Comparison of ENCODE assay signal across 1 cellular context in the genomic region with DNA sequence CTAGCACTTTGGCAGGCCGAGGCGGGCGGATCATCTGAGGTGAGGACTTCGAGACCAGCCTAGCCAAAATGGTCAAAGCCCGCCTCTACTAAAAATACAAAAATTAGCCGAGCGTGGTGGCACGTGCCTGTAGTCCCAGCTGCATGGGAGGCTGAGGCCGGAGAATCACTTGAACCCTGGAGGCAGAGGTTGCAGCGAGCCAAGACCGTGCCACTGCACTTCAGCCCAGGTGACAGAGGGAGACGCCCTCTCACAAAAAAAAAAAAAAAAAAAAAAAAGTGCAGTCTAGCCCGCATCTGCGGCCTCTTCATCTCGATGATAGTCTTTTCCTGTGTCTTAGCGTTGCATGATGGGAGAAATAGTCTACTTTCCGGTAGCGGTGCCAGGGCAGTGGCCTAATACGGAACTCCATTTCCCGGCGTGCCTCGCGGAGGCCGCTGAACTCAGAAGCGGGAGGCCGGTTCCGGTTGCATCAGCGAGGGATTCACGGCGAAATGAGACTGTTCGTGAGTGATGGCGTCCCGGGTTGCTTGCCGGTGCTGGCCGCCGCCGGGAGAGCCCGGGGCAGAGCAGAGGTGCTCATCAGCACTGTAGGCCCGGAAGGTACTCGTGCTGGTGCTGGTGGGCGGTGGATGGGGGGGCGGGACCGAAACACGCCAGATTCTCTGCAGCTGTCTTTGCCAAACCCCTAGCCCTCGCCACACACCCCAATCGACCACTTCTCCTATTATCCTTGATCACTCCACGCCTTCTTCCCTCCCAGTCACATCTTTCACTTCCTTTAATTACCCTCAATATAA.
TF ChIP-seq lines count a peak whose summit lies in the region.

A gene (plus strand): TSS at position 472 of the 800 bp plus-strand sequence. CDS start 23 bp downstream, at position 495.

TF ChIP-seq in HepG2, 621 proteins besides CTCF, POLR2A, EP300 and RAD21 (continued from another document and continues in another):
- TF ChIP-seq, protein P1, sequence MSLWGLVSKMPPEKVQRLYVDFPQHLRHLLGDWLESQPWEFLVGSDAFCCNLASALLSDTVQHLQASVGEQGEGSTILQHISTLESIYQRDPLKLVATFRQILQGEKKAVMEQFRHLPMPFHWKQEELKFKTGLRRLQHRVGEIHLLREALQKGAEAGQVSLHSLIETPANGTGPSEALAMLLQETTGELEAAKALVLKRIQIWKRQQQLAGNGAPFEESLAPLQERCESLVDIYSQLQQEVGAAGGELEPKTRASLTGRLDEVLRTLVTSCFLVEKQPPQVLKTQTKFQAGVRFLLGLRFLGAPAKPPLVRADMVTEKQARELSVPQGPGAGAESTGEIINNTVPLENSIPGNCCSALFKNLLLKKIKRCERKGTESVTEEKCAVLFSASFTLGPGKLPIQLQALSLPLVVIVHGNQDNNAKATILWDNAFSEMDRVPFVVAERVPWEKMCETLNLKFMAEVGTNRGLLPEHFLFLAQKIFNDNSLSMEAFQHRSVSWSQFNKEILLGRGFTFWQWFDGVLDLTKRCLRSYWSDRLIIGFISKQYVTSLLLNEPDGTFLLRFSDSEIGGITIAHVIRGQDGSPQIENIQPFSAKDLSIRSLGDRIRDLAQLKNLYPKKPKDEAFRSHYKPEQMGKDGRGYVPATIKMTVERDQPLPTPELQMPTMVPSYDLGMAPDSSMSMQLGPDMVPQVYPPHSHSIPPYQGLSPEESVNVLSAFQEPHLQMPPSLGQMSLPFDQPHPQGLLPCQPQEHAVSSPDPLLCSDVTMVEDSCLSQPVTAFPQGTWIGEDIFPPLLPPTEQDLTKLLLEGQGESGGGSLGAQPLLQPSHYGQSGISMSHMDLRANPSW (CRISPR knock-in tag; IDR thresholded peaks at IDR 0.05; ENCODE audit: borderline replicate concordance): 0 out of 2 replicates have a peak, but pooled peaks have one; percentile 57
- no peak for TF ChIP-seq HOXD1 (CRISPR knock-in tag; IDR thresholded peaks at IDR 0.05)
- TF ChIP-seq, protein P2, sequence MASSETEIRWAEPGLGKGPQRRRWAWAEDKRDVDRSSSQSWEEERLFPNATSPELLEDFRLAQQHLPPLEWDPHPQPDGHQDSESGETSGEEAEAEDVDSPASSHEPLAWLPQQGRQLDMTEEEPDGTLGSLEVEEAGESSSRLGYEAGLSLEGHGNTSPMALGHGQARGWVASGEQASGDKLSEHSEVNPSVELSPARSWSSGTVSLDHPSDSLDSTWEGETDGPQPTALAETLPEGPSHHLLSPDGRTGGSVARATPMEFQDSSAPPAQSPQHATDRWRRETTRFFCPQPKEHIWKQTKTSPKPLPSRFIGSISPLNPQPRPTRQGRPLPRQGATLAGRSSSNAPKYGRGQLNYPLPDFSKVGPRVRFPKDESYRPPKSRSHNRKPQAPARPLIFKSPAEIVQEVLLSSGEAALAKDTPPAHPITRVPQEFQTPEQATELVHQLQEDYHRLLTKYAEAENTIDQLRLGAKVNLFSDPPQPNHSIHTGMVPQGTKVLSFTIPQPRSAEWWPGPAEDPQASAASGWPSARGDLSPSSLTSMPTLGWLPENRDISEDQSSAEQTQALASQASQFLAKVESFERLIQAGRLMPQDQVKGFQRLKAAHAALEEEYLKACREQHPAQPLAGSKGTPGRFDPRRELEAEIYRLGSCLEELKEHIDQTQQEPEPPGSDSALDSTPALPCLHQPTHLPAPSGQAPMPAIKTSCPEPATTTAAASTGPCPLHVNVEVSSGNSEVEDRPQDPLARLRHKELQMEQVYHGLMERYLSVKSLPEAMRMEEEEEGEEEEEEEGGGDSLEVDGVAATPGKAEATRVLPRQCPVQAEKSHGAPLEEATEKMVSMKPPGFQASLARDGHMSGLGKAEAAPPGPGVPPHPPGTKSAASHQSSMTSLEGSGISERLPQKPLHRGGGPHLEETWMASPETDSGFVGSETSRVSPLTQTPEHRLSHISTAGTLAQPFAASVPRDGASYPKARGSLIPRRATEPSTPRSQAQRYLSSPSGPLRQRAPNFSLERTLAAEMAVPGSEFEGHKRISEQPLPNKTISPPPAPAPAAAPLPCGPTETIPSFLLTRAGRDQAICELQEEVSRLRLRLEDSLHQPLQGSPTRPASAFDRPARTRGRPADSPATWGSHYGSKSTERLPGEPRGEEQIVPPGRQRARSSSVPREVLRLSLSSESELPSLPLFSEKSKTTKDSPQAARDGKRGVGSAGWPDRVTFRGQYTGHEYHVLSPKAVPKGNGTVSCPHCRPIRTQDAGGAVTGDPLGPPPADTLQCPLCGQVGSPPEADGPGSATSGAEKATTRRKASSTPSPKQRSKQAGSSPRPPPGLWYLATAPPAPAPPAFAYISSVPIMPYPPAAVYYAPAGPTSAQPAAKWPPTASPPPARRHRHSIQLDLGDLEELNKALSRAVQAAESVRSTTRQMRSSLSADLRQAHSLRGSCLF (CRISPR knock-in tag; IDR thresholded peaks at IDR 0.05; ENCODE audit: borderline replicate concordance): no peak
- TF ChIP-seq ZFP36 (IDR thresholded peaks at IDR 0.05; ENCODE audit: borderline replicate concordance, low read depth, low read length, partially characterized antibody): no peak
- TF ChIP-seq ZNF577 (CRISPR knock-in tag; IDR thresholded peaks at IDR 0.05; ENCODE audit: borderline replicate concordance, low read depth): no peak
- TF ChIP-seq, protein P3, sequence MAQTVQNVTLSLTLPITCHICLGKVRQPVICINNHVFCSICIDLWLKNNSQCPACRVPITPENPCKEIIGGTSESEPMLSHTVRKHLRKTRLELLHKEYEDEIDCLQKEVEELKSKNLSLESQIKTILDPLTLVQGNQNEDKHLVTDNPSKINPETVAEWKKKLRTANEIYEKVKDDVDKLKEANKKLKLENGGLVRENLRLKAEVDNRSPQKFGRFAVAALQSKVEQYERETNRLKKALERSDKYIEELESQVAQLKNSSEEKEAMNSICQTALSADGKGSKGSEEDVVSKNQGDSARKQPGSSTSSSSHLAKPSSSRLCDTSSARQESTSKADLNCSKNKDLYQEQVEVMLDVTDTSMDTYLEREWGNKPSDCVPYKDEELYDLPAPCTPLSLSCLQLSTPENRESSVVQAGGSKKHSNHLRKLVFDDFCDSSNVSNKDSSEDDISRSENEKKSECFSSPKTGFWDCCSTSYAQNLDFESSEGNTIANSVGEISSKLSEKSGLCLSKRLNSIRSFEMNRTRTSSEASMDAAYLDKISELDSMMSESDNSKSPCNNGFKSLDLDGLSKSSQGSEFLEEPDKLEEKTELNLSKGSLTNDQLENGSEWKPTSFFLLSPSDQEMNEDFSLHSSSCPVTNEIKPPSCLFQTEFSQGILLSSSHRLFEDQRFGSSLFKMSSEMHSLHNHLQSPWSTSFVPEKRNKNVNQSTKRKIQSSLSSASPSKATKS (CRISPR knock-in tag; IDR thresholded peaks at IDR 0.05): 0 out of 2 replicates have a peak, but pooled peaks have one; percentile 32
- TF ChIP-seq, protein P4, sequence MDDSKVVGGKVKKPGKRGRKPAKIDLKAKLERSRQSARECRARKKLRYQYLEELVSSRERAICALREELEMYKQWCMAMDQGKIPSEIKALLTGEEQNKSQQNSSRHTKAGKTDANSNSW (CRISPR knock-in tag; IDR thresholded peaks at IDR 0.05; ENCODE audit: borderline replicate concordance): peak; percentile 81; the same call in 1 of the 2 replicates
- peak; percentile 24; the same call in 1 of the 2 replicates for TF ChIP-seq GATAD2A (CRISPR knock-in tag; IDR thresholded peaks at IDR 0.05)
- TF ChIP-seq, protein P5, sequence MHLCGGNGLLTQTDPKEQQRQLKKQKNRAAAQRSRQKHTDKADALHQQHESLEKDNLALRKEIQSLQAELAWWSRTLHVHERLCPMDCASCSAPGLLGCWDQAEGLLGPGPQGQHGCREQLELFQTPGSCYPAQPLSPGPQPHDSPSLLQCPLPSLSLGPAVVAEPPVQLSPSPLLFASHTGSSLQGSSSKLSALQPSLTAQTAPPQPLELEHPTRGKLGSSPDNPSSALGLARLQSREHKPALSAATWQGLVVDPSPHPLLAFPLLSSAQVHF (CRISPR knock-in tag; IDR thresholded peaks at IDR 0.05): no peak
- TF ChIP-seq ZNF367 (CRISPR knock-in tag; IDR thresholded peaks at IDR 0.05; ENCODE audit: borderline replicate concordance): no peak
- TF ChIP-seq CHCHD3 (CRISPR knock-in tag; IDR thresholded peaks at IDR 0.05): no peak
- peak; percentile 82; the same call in 1 of the 2 replicates for TF ChIP-seq ZNF136 (CRISPR knock-in tag; IDR thresholded peaks at IDR 0.05; ENCODE audit: low read depth)
- no peak for TF ChIP-seq HMGA1 (CRISPR knock-in tag; conservative IDR thresholded peaks at IDR 0.05)
- TF ChIP-seq, protein P6, sequence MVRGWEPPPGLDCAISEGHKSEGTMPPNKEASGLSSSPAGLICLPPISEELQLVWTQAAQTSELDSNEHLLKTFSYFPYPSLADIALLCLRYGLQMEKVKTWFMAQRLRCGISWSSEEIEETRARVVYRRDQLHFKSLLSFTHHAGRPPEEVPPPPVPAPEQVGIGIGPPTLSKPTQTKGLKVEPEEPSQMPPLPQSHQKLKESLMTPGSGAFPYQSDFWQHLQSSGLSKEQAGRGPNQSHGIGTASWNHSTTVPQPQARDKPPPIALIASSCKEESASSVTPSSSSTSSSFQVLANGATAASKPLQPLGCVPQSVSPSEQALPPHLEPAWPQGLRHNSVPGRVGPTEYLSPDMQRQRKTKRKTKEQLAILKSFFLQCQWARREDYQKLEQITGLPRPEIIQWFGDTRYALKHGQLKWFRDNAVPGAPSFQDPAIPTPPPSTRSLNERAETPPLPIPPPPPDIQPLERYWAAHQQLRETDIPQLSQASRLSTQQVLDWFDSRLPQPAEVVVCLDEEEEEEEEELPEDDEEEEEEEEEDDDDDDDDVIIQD (CRISPR knock-in tag; IDR thresholded peaks at IDR 0.05; ENCODE audit: low read depth): no peak
- TF ChIP-seq ZBTB20 (CRISPR knock-in tag; IDR thresholded peaks at IDR 0.05; ENCODE audit: borderline replicate concordance, low read depth): peak; percentile 37; the same call in 1 of the 2 replicates
- TF ChIP-seq HIVEP1 (CRISPR knock-in tag; IDR thresholded peaks at IDR 0.05): peak; percentile 70
- no peak for TF ChIP-seq BRCA1 (CRISPR knock-in tag; IDR thresholded peaks at IDR 0.05)
- TF ChIP-seq, protein P7, sequence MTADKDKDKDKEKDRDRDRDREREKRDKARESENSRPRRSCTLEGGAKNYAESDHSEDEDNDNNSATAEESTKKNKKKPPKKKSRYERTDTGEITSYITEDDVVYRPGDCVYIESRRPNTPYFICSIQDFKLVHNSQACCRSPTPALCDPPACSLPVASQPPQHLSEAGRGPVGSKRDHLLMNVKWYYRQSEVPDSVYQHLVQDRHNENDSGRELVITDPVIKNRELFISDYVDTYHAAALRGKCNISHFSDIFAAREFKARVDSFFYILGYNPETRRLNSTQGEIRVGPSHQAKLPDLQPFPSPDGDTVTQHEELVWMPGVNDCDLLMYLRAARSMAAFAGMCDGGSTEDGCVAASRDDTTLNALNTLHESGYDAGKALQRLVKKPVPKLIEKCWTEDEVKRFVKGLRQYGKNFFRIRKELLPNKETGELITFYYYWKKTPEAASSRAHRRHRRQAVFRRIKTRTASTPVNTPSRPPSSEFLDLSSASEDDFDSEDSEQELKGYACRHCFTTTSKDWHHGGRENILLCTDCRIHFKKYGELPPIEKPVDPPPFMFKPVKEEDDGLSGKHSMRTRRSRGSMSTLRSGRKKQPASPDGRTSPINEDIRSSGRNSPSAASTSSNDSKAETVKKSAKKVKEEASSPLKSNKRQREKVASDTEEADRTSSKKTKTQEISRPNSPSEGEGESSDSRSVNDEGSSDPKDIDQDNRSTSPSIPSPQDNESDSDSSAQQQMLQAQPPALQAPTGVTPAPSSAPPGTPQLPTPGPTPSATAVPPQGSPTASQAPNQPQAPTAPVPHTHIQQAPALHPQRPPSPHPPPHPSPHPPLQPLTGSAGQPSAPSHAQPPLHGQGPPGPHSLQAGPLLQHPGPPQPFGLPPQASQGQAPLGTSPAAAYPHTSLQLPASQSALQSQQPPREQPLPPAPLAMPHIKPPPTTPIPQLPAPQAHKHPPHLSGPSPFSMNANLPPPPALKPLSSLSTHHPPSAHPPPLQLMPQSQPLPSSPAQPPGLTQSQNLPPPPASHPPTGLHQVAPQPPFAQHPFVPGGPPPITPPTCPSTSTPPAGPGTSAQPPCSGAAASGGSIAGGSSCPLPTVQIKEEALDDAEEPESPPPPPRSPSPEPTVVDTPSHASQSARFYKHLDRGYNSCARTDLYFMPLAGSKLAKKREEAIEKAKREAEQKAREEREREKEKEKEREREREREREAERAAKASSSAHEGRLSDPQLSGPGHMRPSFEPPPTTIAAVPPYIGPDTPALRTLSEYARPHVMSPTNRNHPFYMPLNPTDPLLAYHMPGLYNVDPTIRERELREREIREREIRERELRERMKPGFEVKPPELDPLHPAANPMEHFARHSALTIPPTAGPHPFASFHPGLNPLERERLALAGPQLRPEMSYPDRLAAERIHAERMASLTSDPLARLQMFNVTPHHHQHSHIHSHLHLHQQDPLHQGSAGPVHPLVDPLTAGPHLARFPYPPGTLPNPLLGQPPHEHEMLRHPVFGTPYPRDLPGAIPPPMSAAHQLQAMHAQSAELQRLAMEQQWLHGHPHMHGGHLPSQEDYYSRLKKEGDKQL (CRISPR knock-in tag; IDR thresholded peaks at IDR 0.05; ENCODE audit: low read depth): no peak
- no peak for TF ChIP-seq ZNF230 (CRISPR knock-in tag; IDR thresholded peaks at IDR 0.05)
- no peak for TF ChIP-seq ZNF543 (CRISPR knock-in tag; IDR thresholded peaks at IDR 0.05)
- TF ChIP-seq, protein P8, sequence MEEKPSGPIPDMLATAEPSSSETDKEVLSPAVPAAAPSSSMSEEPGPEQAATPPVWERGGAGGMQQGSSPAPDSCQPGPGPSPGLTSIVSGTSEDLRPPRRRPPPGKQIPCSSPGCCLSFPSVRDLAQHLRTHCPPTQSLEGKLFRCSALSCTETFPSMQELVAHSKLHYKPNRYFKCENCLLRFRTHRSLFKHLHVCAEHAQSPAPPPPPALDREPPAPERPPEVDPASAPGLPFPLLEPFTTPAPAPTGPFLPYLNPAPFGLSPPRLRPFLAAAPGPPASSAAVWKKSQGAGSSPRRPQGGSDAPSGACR (CRISPR knock-in tag; IDR thresholded peaks at IDR 0.05): peak; percentile 85
- TF ChIP-seq, protein P9, sequence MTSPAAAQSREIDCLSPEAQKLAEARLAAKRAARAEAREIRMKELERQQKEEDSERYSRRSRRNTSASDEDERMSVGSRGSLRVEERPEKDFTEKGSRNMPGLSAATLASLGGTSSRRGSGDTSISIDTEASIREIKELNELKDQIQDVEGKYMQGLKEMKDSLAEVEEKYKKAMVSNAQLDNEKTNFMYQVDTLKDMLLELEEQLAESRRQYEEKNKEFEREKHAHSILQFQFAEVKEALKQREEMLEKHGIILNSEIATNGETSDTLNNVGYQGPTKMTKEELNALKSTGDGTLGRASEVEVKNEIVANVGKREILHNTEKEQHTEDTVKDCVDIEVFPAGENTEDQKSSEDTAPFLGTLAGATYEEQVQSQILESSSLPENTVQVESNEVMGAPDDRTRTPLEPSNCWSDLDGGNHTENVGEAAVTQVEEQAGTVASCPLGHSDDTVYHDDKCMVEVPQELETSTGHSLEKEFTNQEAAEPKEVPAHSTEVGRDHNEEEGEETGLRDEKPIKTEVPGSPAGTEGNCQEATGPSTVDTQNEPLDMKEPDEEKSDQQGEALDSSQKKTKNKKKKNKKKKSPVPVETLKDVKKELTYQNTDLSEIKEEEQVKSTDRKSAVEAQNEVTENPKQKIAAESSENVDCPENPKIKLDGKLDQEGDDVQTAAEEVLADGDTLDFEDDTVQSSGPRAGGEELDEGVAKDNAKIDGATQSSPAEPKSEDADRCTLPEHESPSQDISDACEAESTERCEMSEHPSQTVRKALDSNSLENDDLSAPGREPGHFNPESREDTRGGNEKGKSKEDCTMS (CRISPR knock-in tag; conservative IDR thresholded peaks at IDR 0.05): no peak
- no peak for TF ChIP-seq ZNF484 (CRISPR knock-in tag; IDR thresholded peaks at IDR 0.05; ENCODE audit: borderline replicate concordance, low read depth)
- TF ChIP-seq, protein P10, sequence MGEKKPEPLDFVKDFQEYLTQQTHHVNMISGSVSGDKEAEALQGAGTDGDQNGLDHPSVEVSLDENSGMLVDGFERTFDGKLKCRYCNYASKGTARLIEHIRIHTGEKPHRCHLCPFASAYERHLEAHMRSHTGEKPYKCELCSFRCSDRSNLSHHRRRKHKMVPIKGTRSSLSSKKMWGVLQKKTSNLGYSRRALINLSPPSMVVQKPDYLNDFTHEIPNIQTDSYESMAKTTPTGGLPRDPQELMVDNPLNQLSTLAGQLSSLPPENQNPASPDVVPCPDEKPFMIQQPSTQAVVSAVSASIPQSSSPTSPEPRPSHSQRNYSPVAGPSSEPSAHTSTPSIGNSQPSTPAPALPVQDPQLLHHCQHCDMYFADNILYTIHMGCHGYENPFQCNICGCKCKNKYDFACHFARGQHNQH (CRISPR knock-in tag; IDR thresholded peaks at IDR 0.05): peak; percentile 76
- no peak for TF ChIP-seq ZNF652 (CRISPR knock-in tag; IDR thresholded peaks at IDR 0.05; ENCODE audit: borderline replicate concordance, low read depth)
